8 cellular contexts compared by ENCODE assay signal in genomic region chr6:119078449-119079287, GRCh38. TPM values are rescaled to one million over a fixed set of nuclear protein-coding genes. Genes with fewer than 3 reads are reported as not detected.
DNase-seq lines count a peak whose midpoint lies in the region; ATAC-seq and TF ChIP-seq lines count a peak whose summit lies in the region.

TSS of gene FAM184A (minus strand) at chr6:119078664. CDS start at chr6:119078299, 365 bp downstream.

- peaks cover 14% of the 10 kb centered on the region for H3K4me1 ChIP-seq in lower lobe of right lung

- peaks cover 7% of the 10 kb centered on the region for H3K9me3 ChIP-seq in lower lobe of right lung

- DNase-seq in AG04449 (ENCODE audit: low read depth, low spot score) = no peak
- DNase-seq in NCI-H526 (lab: John Stamatoyannopoulos, UW) = peak; percentile 50 to 82
- peak; percentile 58 to 64 for DNase-seq in activated CD4-positive, alpha-beta T cell treated with anti-CD3 and anti-CD28 coated beads, Interleukin-2, amount 50 U/mL, for 4 hours
- peak; percentile 39 to 88 (median 72) for DNase-seq in dorsolateral prefrontal cortex
- peak; percentile 78 for DNase-seq in lower lobe of right lung
- peak; percentile 8 to 51 (median 40) for DNase-seq in stimulated activated CD4-positive, alpha-beta T cell treated with anti-CD3 and anti-CD28 coated beads, TNF-alpha, amount 100 ng/mL, for 1 hour (ENCODE audit: low read depth in 3 of 3, low spot score in 1 of 3)

- H3K27ac ChIP-seq in dorsolateral prefrontal cortex (peak within 1 kb of the TSS in 56 of 59 donors; percentile 8 to 91 (median 71)), lower lobe of right lung (peak within 1 kb of the TSS; percentile 84)

- H3K27me3 ChIP-seq in dorsolateral prefrontal cortex = no peaks in the 10 kb centered on the region
- no peaks in the 10 kb centered on the region for H3K27me3 ChIP-seq in lower lobe of right lung (ENCODE audit: low read depth)

- intact Hi-C loops in dorsolateral prefrontal cortex (cut with DNase I) (loop anchor here (1.0 to 5.0 kb wide), 2 partner anchors 144 to 186 kb away; partner anchors contain the start of gene ASF1A (in 1 of the 2)), lower lobe of right lung (cut with DNase I) (no loop called here)

- no peak for TF ChIP-seq CTCF in AG04449 (IDR thresholded peaks at IDR 0.05; ENCODE audit: insufficient read depth, low read length, missing control alignments)
- peak in 39 of 56 donors; percentile 11 to 63 (median 36) for TF ChIP-seq CTCF in dorsolateral prefrontal cortex (IDR thresholded peaks at IDR 0.05 in 54 of 56, conservative IDR thresholded peaks at IDR 0.05 in 2 of 56; ENCODE audit: low read depth in 1 of 56, partially characterized antibody in 56 of 56)
- TF ChIP-seq CTCF in lower lobe of right lung (IDR thresholded peaks at IDR 0.05) = peak; percentile 48

- CTCF ChIA-PET in AG04449 (lab: Yijun Ruan, JAX) = interaction anchor here (1.2 to 1.6 kb wide), 3 partner anchors 30 to 51 kb away, joined by 4 to 6 read pairs (median 5); no protein-coding TSS in a partner anchor

- H3K4me3 ChIP-seq in AG04449 (ENCODE audit: low read depth, low read length) (peak within 1 kb of the TSS; percentile 56), dorsolateral prefrontal cortex (peak within 1 kb of the TSS; percentile 58 to 90 (median 80)), lower lobe of right lung (peak within 1 kb of the TSS; percentile 72)

- H3K36me3 ChIP-seq in lower lobe of right lung = no peaks in the 10 kb centered on the region

- POLR2A ChIA-PET in AG04449 (lab: Yijun Ruan, JAX) = no interaction called here

- ATAC-seq in GM18909 (IDR thresholded peaks at IDR 0.05; ENCODE audit: poor library complexity, unreplicated experiment) (peak; percentile 69), HG03159 (IDR thresholded peaks at IDR 0.05; ENCODE audit: unreplicated experiment) (peak; percentile 64), lower lobe of right lung (peak; percentile 79 to 88)

RNA-seq across cellular contexts. Expression of gene FAM184A, which starts in this region (rescaled TPM):
- total RNA-seq in dorsolateral prefrontal cortex (10 to 100 TPM; 13.9 to 52.2 (median 26.9) TPM), lower lobe of right lung (15.9 TPM)
